In genomic region chr5:77218263-77218662, GRCh38 we compare ENCODE assay signal across 13 cellular contexts. TPM values are rescaled to one million over a fixed set of nuclear protein-coding genes. Genes with fewer than 3 reads are reported as not detected.
A peak's percentile ranks its signal among the peaks of the same experiment; 100 is the strongest.
DNase-seq lines count a peak whose midpoint lies in the region; TF ChIP-seq lines count a peak whose summit lies in the region.
"Had no signal": no experiment of that assay in that cellular context is flagged by ENCODE, and none has a peak within 500 bp of the region (broad histone marks: within the 10 kb centered on the region; RNA-seq: fewer than 3 reads in every experiment).

No MANE protein-coding gene starts in this region.

- TF ChIP-seq CTCF in dorsolateral prefrontal cortex (IDR thresholded peaks at IDR 0.05 in 54 of 56, conservative IDR thresholded peaks at IDR 0.05 in 2 of 56; ENCODE audit: low read depth in 1 of 56, partially characterized antibody in 56 of 56) (peak in 32 of 56 donors; percentile 9 to 51 (median 32)), retinal pigment epithelial cell (conservative IDR thresholded peaks at IDR 0.05; ENCODE audit: low read depth, low read length) (peak; percentile 43), GM13977 (IDR thresholded peaks at IDR 0.05; ENCODE audit: extremely low read depth, insufficient read depth, missing control alignments) (no peak)

- H3K4me3 ChIP-seq in dorsolateral prefrontal cortex: no peak overlapping the region
- H3K4me3 ChIP-seq in retinal pigment epithelial cell (ENCODE audit: low read length): no peak overlapping the region

- H3K27ac ChIP-seq in dorsolateral prefrontal cortex: no peak overlapping the region

- intact Hi-C loops in dorsolateral prefrontal cortex (cut with DNase I): loop anchor here (10.0 kb wide), 2 partner anchors 63 to 73 kb away; no protein-coding TSS in a partner anchor

- H3K27me3 ChIP-seq in dorsolateral prefrontal cortex: no peaks in the 10 kb centered on the region

- DNase-seq in DMS 273 (lab: John Stamatoyannopoulos, UW; ENCODE audit: unreplicated experiment) (peak; percentile 49), DMS 273 treated with DMSO at 0.1 percent for 48 hours (lab: John Stamatoyannopoulos, UW) (no peak), OCI-M1 (lab: John Stamatoyannopoulos, UW) (peak; percentile 22), dorsolateral prefrontal cortex (no peak), retinal pigment epithelial cell (ENCODE audit: low read depth) (no peak), pons (ENCODE audit: low spot score) (no peak), NCI-H187 treated with DMSO at 0.1 percent for 48 hours (lab: John Stamatoyannopoulos, UW) (no peak), GM13977 (ENCODE audit: low spot score) (no peak)
- DNase-seq: 8988T; activated CD4-positive, alpha-beta T cell treated with anti-CD3 and anti-CD28 coated beads for 36 hours; activated effector memory CD4-positive, alpha-beta T cell treated with Interleukin-2 at 50 U/mL for 16 hours; NCI-H2029; SHP77 had no signal

- in situ Hi-C loops in GM13977 (cut with MboI; ENCODE audit: low pct_unique_long_range_greater_than_20kb, low sequenced_read_pairs, unreplicated experiment): no loop called here

RNA-seq across cellular contexts. Expression of gene PDE8B, which starts 7.8 kb away (rescaled TPM):
- 100 to 1,000 TPM in 1 of 120 experiments, 10 to 100 TPM in 119; 22.7 to 100 (median 54.6) TPM for total RNA-seq in dorsolateral prefrontal cortex
- total RNA-seq: activated CD4-positive, alpha-beta T cell treated with anti-CD3 and anti-CD28 coated beads for 36 hours had no signal

Comparison
In these comparisons a context has a peak if more than half of its experiments do, and no peak if none do; other contexts are left out.
1. DNase-seq: peak in DMS 273 (single experiment) and OCI-M1 (single experiment); none in DMS 273 treated with DMSO at 0.1 percent for 48 hours (single experiment), dorsolateral prefrontal cortex (0 of 10), retinal pigment epithelial cell (single experiment), pons (single experiment), NCI-H187 treated with DMSO at 0.1 percent for 48 hours (single experiment) and GM13977 (single experiment).